Comparison of ENCODE assay signal across 1 cellular context in genomic region chr12:109998904-109999648, GRCh38.
TF ChIP-seq lines count a peak whose summit lies in the region.

Gene ANKRD13A, plus strand, starts transcription at chr12:109999430. Its CDS starts 259 bp downstream, at chr12:109999689.

TF ChIP-seq in HEK293, 187 proteins besides CTCF, POLR2A, EP300 and RAD21 (continued from another document and continues in another):
- TF ChIP-seq PRDM10 (tag by site-specific recombination; IDR thresholded peaks at IDR 0.05) (peak; percentile 100), ZNF692 (tag by site-specific recombination; IDR thresholded peaks at IDR 0.05) (peak; percentile 80), ZNF2 (tag by site-specific recombination; IDR thresholded peaks at IDR 0.05) (peak; percentile 96), ZBTB20 (tag by site-specific recombination; IDR thresholded peaks at IDR 0.05) (peak; percentile 74; the same call in 1 of the 2 replicates), IKZF3 (tag by site-specific recombination; IDR thresholded peaks at IDR 0.05) (peak; percentile 17; the same call in 1 of the 2 replicates), ZNF140 (tag by site-specific recombination; IDR thresholded peaks at IDR 0.05) (no peak), KLF8 (tag by site-specific recombination; IDR thresholded peaks at IDR 0.05) (peak; percentile 89), ZNF404 (tag by site-specific recombination; IDR thresholded peaks at IDR 0.05) (no peak), ZNF362 (tag by site-specific recombination; IDR thresholded peaks at IDR 0.05) (no peak), ZNF530 (tag by site-specific recombination; IDR thresholded peaks at IDR 0.05; ENCODE audit: low read depth) (no peak), ZIC2 (tag by site-specific recombination; IDR thresholded peaks at IDR 0.05) (peak; percentile 41), ZNF335 (tag by site-specific recombination; conservative IDR thresholded peaks at IDR 0.05) (peak; percentile 82), ZNF394 (tag by site-specific recombination; IDR thresholded peaks at IDR 0.05; ENCODE audit: borderline replicate concordance) (peak; percentile 87; the same call in 1 of the 2 replicates), YY1 (tag by site-specific recombination; IDR thresholded peaks at IDR 0.05) (peak; percentile 98), ZNF701 (tag by site-specific recombination; IDR thresholded peaks at IDR 0.05) (0 out of 2 replicates have a peak, but pooled peaks have one; percentile 41), ZNF18 (tag by site-specific recombination; IDR thresholded peaks at IDR 0.05) (no peak), ZEB2 (tag by site-specific recombination; IDR thresholded peaks at IDR 0.05) (peak; percentile 92), BCL11A (tag by site-specific recombination; IDR thresholded peaks at IDR 0.05; ENCODE audit: low read depth) (0 out of 2 replicates have a peak, but pooled peaks have one; percentile 47), WT1 (tag by site-specific recombination; IDR thresholded peaks at IDR 0.05) (peak; percentile 39; the same call in 1 of the 2 replicates), RBAK (tag by site-specific recombination; IDR thresholded peaks at IDR 0.05) (no peak), ZNF76 (tag by site-specific recombination; IDR thresholded peaks at IDR 0.05; ENCODE audit: borderline replicate concordance, low read depth) (peak; percentile 82; the same call in 1 of the 2 replicates), ZNF132 (tag by site-specific recombination; IDR thresholded peaks at IDR 0.05; ENCODE audit: borderline replicate concordance) (no peak), ZNF121 (tag by site-specific recombination; IDR thresholded peaks at IDR 0.05) (no peak), ZNF26 (tag by site-specific recombination; IDR thresholded peaks at IDR 0.05) (no peak), ZBTB48 (tag by site-specific recombination; IDR thresholded peaks at IDR 0.05) (peak; percentile 67; the same call in 1 of the 2 replicates), ZBTB17 (tag by site-specific recombination; IDR thresholded peaks at IDR 0.05) (peak; percentile 91), YY2 (tag by site-specific recombination; IDR thresholded peaks at IDR 0.05) (peak; percentile 72; the same call in 1 of the 2 replicates), ATF2 (tag by site-specific recombination; IDR thresholded peaks at IDR 0.05; ENCODE audit: low read depth) (no peak), ZNF571 (tag by site-specific recombination; IDR thresholded peaks at IDR 0.05) (no peak), PRDM1 (tag by site-specific recombination; IDR thresholded peaks at IDR 0.05) (no peak), ZNF558 (tag by site-specific recombination; IDR thresholded peaks at IDR 0.05) (peak; percentile 79), ZNF768 (tag by site-specific recombination; IDR thresholded peaks at IDR 0.05) (no peak), ZNF148 (tag by site-specific recombination; IDR thresholded peaks at IDR 0.05; ENCODE audit: borderline replicate concordance) (peak; percentile 71; the same call in 1 of the 2 replicates), ZNF580 (tag by site-specific recombination; IDR thresholded peaks at IDR 0.05) (peak; percentile 89), TCF7L2 (IDR thresholded peaks at IDR 0.05; ENCODE audit: borderline replicate concordance, low read depth, low read length) (peak; percentile 84), ZNF843 (tag by site-specific recombination; IDR thresholded peaks at IDR 0.05) (peak; percentile 64), ZBTB1 (tag by site-specific recombination; IDR thresholded peaks at IDR 0.05) (no peak), ZSCAN18 (tag by site-specific recombination; IDR thresholded peaks at IDR 0.05) (peak; percentile 94), ZBTB10 (tag by site-specific recombination; IDR thresholded peaks at IDR 0.05) (peak; percentile 81), MEIS1 (CRISPR knock-in tag; IDR thresholded peaks at IDR 0.05; ENCODE audit: borderline replicate concordance) (no peak), ZNF302 (tag by site-specific recombination; IDR thresholded peaks at IDR 0.05; ENCODE audit: low read depth) (no peak), ZSCAN30 (tag by site-specific recombination; IDR thresholded peaks at IDR 0.05) (peak; percentile 79; the same call in 1 of the 2 replicates), ZFHX2 (tag by site-specific recombination; conservative IDR thresholded peaks at IDR 0.05) (peak; percentile 45; the same call in 1 of the 2 replicates), BCL11B (tag by site-specific recombination; IDR thresholded peaks at IDR 0.05; ENCODE audit: low read depth) (peak; percentile 70; the same call in 1 of the 2 replicates)
